In genomic region chr4:185204238-185204910, GRCh38 we compare ENCODE assay signal across 8 cellular contexts. TPM values are rescaled to one million over a fixed set of nuclear protein-coding genes. Genes with fewer than 3 reads are reported as not detected.
A peak's percentile ranks its signal among the peaks of the same experiment; 100 is the strongest.
DNase-seq lines count a peak whose midpoint lies in the region; ATAC-seq lines count a peak whose summit lies in the region.

No MANE protein-coding gene starts in this region.

- POLR2A ChIA-PET in CD8-positive, alpha-beta memory T cell (lab: Charles Lee): no interaction called here
- POLR2A ChIA-PET in activated CD4-positive, alpha-beta memory T cell treated with anti-CD3 and anti-CD28 coated beads, Interleukin-2, amount 10 ng/mL, durations not matched to agents 7 days and 5 days (lab: Charles Lee): interaction anchor here (0.6 to 1.6 kb wide), 5 partner anchors 20 to 470 kb away, joined by 3 to 6 read pairs (median 3); partner anchors contain the start of genes ANKRD37, CENPU and LRP2BP

- H3K4me3 Mint-ChIP-seq in CD8-positive, alpha-beta memory T cell: peak overlapping the region; percentile 88 to 95 (median 92)
- H3K4me3 Mint-ChIP-seq in activated CD4-positive, alpha-beta memory T cell treated with anti-CD3 and anti-CD28 coated beads, Interleukin-2, amount 10 ng/mL, durations not matched to agents 7 days and 5 days: peak overlapping the region; percentile 91
- peak overlapping the region; percentile 82 to 91 for H3K4me3 Mint-ChIP-seq in stimulated activated naive CD8-positive, alpha-beta T cell treated with anti-CD3 and anti-CD28 coated beads, Interleukin-15, amount 100 ng/mL, for 72 hours

- no peaks in the 10 kb centered on the region for H3K9me3 Mint-ChIP-seq in CD8-positive, alpha-beta memory T cell
- no peaks in the 10 kb centered on the region for H3K9me3 Mint-ChIP-seq in activated CD4-positive, alpha-beta memory T cell treated with anti-CD3 and anti-CD28 coated beads, Interleukin-2, amount 10 ng/mL, durations not matched to agents 7 days and 5 days
- H3K9me3 Mint-ChIP-seq in stimulated activated naive CD8-positive, alpha-beta T cell treated with anti-CD3 and anti-CD28 coated beads, Interleukin-15, amount 100 ng/mL, for 72 hours: no peaks in the 10 kb centered on the region

- no peaks in the 10 kb centered on the region for H3K36me3 ChIP-seq in CD8-positive, alpha-beta memory T cell (ENCODE audit: insufficient read depth, low read length)
- H3K36me3 ChIP-seq in iPS-18a (ENCODE audit: control insufficient read depth, low read depth, low read length): no peaks in the 10 kb centered on the region

- H3K4me1 Mint-ChIP-seq in CD8-positive, alpha-beta memory T cell: peaks cover 51 to 62% (median 57%) of the 10 kb centered on the region in 3 donors
- H3K4me1 Mint-ChIP-seq in activated CD4-positive, alpha-beta memory T cell treated with anti-CD3 and anti-CD28 coated beads, Interleukin-2, amount 10 ng/mL, durations not matched to agents 7 days and 5 days: peaks cover 58% of the 10 kb centered on the region
- peaks cover 47% of the 10 kb centered on the region for H3K4me1 Mint-ChIP-seq in stimulated activated naive CD8-positive, alpha-beta T cell treated with anti-CD3 and anti-CD28 coated beads, Interleukin-15, amount 100 ng/mL, for 72 hours

- peaks cover 0 to 15% (median 2%) of the 10 kb centered on the region in 3 donors for H3K36me3 Mint-ChIP-seq in CD8-positive, alpha-beta memory T cell
- H3K36me3 Mint-ChIP-seq in activated CD4-positive, alpha-beta memory T cell treated with anti-CD3 and anti-CD28 coated beads, Interleukin-2, amount 10 ng/mL, durations not matched to agents 7 days and 5 days (ENCODE audit: low read depth): peaks cover 12% of the 10 kb centered on the region

- peak overlapping the region; percentile 92 to 99 (median 96) for H3K27ac Mint-ChIP-seq in CD8-positive, alpha-beta memory T cell
- H3K27ac Mint-ChIP-seq in activated CD4-positive, alpha-beta memory T cell treated with anti-CD3 and anti-CD28 coated beads, Interleukin-2, amount 10 ng/mL, durations not matched to agents 7 days and 5 days: peak overlapping the region; percentile 53
- peak overlapping the region; percentile 61 to 90 for H3K27ac Mint-ChIP-seq in stimulated activated naive CD8-positive, alpha-beta T cell treated with anti-CD3 and anti-CD28 coated beads, Interleukin-15, amount 100 ng/mL, for 72 hours

- no peaks in the 10 kb centered on the region for H3K9me3 ChIP-seq in CD8-positive, alpha-beta memory T cell (ENCODE audit: low read length)
- no peaks in the 10 kb centered on the region for H3K9me3 ChIP-seq in iPS-18a (ENCODE audit: control insufficient read depth, low read depth, low read length)

- peak overlapping the region; percentile 90 for H3K4me3 ChIP-seq in CD8-positive, alpha-beta memory T cell (ENCODE audit: low read length)
- H3K4me3 ChIP-seq in iPS-18a (ENCODE audit: low read length): peak overlapping the region; percentile 54

- DNase-seq in CD8-positive, alpha-beta memory T cell: no peak
- DNase-seq in activated CD4-positive, alpha-beta memory T cell treated with anti-CD3 and anti-CD28 coated beads, Interleukin-2, amount 10 ng/mL, durations not matched to agents 7 days and 5 days: no peak
- no peak for DNase-seq in stimulated activated naive CD8-positive, alpha-beta T cell treated with anti-CD3 and anti-CD28 coated beads, Interleukin-15, amount 100 ng/mL, for 72 hours
- no peak for DNase-seq in SKM-1 treated with dmso at 0.1 percent for 144 hours (lab: John Stamatoyannopoulos, UW; ENCODE audit: unreplicated experiment)

- peaks cover 40% of the 10 kb centered on the region for H3K4me1 ChIP-seq in CD8-positive, alpha-beta memory T cell (ENCODE audit: insufficient read depth, low read length)
- H3K4me1 ChIP-seq in iPS-18a (ENCODE audit: control insufficient read depth, low read depth, low read length): peaks cover 17% of the 10 kb centered on the region

- CTCF ChIA-PET in CD8-positive, alpha-beta memory T cell (lab: Charles Lee): no interaction called here
- CTCF ChIA-PET in activated CD4-positive, alpha-beta memory T cell treated with anti-CD3 and anti-CD28 coated beads, Interleukin-2, amount 10 ng/mL, durations not matched to agents 7 days and 5 days (lab: Charles Lee): no interaction called here

- H3K27ac ChIP-seq in CD8-positive, alpha-beta memory T cell (ENCODE audit: low read depth, low read length): peak overlapping the region; percentile 93
- no peak overlapping the region for H3K27ac ChIP-seq in iPS-18a (ENCODE audit: low read length)

- H3K9ac ChIP-seq in iPS-18a (ENCODE audit: low read length): peak overlapping the region; percentile 67

- ATAC-seq in HG02759 (IDR thresholded peaks at IDR 0.05; ENCODE audit: unreplicated experiment): peak; percentile 1
- ATAC-seq in stimulated activated naive CD8-positive, alpha-beta T cell treated with anti-CD3 and anti-CD28 coated beads, Interleukin-15, amount 100 ng/mL, for 72 hours: no peak
- ATAC-seq in GM18868 (IDR thresholded peaks at IDR 0.05; ENCODE audit: unreplicated experiment): no peak
- no peak for ATAC-seq in GM18873 (IDR thresholded peaks at IDR 0.05; ENCODE audit: low FRiP score, unreplicated experiment)

- H3K27me3 Mint-ChIP-seq in CD8-positive, alpha-beta memory T cell: no peaks in the 10 kb centered on the region
- no peaks in the 10 kb centered on the region for H3K27me3 Mint-ChIP-seq in activated CD4-positive, alpha-beta memory T cell treated with anti-CD3 and anti-CD28 coated beads, Interleukin-2, amount 10 ng/mL, durations not matched to agents 7 days and 5 days
- no peaks in the 10 kb centered on the region for H3K27me3 Mint-ChIP-seq in stimulated activated naive CD8-positive, alpha-beta T cell treated with anti-CD3 and anti-CD28 coated beads, Interleukin-15, amount 100 ng/mL, for 72 hours

- H3K27me3 ChIP-seq in CD8-positive, alpha-beta memory T cell (ENCODE audit: insufficient read depth, low read length, poor library complexity, severe bottlenecking): no peaks in the 10 kb centered on the region
- peaks cover 29% of the 10 kb centered on the region for H3K27me3 ChIP-seq in iPS-18a (ENCODE audit: control insufficient read depth, insufficient read depth, low read length)

RNA-seq across cellular contexts. Expression of gene CFAP97, which starts 0.6 kb away (rescaled TPM):
- 10 to 100 TPM; 49.9 to 50.1 TPM for total RNA-seq in CD8-positive, alpha-beta memory T cell
- 107 TPM for polyA plus RNA-seq in CD8-positive, alpha-beta memory T cell
- total RNA-seq in activated CD4-positive, alpha-beta memory T cell treated with anti-CD3 and anti-CD28 coated beads, Interleukin-2, amount 10 ng/mL, durations not matched to agents 7 days and 5 days: 10 to 100 TPM; 31.9 to 32.1 TPM

RNA-seq across cellular contexts. Expression of gene SNX25, which starts 5.0 kb away (rescaled TPM):
- 10 to 100 TPM; 17.7 to 18.2 TPM for total RNA-seq in CD8-positive, alpha-beta memory T cell
- 7.8 TPM for polyA plus RNA-seq in CD8-positive, alpha-beta memory T cell
- 10 to 100 TPM; 18.0 to 18.5 TPM for total RNA-seq in activated CD4-positive, alpha-beta memory T cell treated with anti-CD3 and anti-CD28 coated beads, Interleukin-2, amount 10 ng/mL, durations not matched to agents 7 days and 5 days
